Comparison of ENCODE assay signal across 8 cellular contexts in the genomic region with DNA sequence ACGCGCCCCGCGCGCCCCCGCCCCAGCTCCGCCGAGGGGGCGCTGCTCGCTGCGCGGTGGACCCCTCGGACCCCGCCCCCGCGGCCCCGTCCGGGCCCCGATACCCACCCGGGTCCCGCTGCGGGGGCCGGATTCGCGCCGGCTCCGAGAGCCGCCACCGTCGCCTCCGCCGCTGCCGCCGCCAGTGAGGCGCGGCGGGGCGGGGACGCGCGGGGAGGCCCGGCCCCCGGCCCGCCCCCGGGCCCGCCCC. TPM values are rescaled to one million over a fixed set of nuclear protein-coding genes. Genes with fewer than 3 reads are reported as not detected.
DNase-seq lines count a peak whose midpoint lies in the region; ATAC-seq and TF ChIP-seq lines count a peak whose summit lies in the region.

A gene with protein sequence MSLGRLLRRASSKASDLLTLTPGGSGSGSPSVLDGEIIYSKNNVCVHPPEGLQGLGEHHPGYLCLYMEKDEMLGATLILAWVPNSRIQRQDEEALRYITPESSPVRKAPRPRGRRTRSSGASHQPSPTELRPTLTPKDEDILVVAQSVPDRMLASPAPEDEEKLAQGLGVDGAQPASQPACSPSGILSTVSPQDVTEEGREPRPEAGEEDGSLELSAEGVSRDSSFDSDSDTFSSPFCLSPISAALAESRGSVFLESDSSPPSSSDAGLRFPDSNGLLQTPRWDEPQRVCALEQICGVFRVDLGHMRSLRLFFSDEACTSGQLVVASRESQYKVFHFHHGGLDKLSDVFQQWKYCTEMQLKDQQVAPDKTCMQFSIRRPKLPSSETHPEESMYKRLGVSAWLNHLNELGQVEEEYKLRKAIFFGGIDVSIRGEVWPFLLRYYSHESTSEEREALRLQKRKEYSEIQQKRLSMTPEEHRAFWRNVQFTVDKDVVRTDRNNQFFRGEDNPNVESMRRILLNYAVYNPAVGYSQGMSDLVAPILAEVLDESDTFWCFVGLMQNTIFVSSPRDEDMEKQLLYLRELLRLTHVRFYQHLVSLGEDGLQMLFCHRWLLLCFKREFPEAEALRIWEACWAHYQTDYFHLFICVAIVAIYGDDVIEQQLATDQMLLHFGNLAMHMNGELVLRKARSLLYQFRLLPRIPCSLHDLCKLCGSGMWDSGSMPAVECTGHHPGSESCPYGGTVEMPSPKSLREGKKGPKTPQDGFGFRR (minus strand): TSS at position 186 of the 250 bp plus-strand sequence. CDS start 22,325 bp downstream, outside the sequence.

- TF ChIP-seq CTCF in breast epithelium (IDR thresholded peaks at IDR 0.05) (no peak), right lobe of liver (IDR thresholded peaks at IDR 0.05) (no peak)

- ATAC-seq in HG03460 (IDR thresholded peaks at IDR 0.05; ENCODE audit: unreplicated experiment) (peak; percentile 57), right lobe of liver (no peak), HG03432 (IDR thresholded peaks at IDR 0.05; ENCODE audit: unreplicated experiment) (no peak), GM19463 (IDR thresholded peaks at IDR 0.05; ENCODE audit: unreplicated experiment) (no peak)

- intact Hi-C loops in breast epithelium (cut with DNase I; ENCODE audit: low total_unique reads), result no loop called here
- intact Hi-C loops in right lobe of liver (cut with DNase I), result no loop called here

- H3K36me3 ChIP-seq in ACC112 (ENCODE audit: insufficient read depth, low read length) (0 out of 2 replicates have a peak, but pooled peaks cover under 1% of the 10 kb centered on the region), breast epithelium (no peaks in the 10 kb centered on the region), right lobe of liver (no peaks in the 10 kb centered on the region), thymus (ENCODE audit: control insufficient read depth, insufficient read depth) (no peaks in the 10 kb centered on the region)

- peak within 1 kb of the TSS; percentile 94 for H3K4me3 ChIP-seq in ACC112 (ENCODE audit: low read depth, low read length)
- H3K4me3 ChIP-seq in breast epithelium, result peak within 1 kb of the TSS; percentile 82 to 88 (median 83)
- H3K4me3 ChIP-seq in right lobe of liver, result peak within 1 kb of the TSS; percentile 77 to 84 (median 81)
- H3K4me3 ChIP-seq in thymus (ENCODE audit: low read length), result peak within 1 kb of the TSS; percentile 71

- no peaks in the 10 kb centered on the region for H3K27me3 ChIP-seq in ACC112 (ENCODE audit: insufficient read depth, low read length)
- H3K27me3 ChIP-seq in breast epithelium, result no peaks in the 10 kb centered on the region
- H3K27me3 ChIP-seq in right lobe of liver, result no peaks in the 10 kb centered on the region
- peaks cover 33% of the 10 kb centered on the region for H3K27me3 ChIP-seq in thymus (ENCODE audit: control insufficient read depth, insufficient read depth)

- peaks cover 49% of the 10 kb centered on the region for H3K79me2 ChIP-seq in ACC112 (ENCODE audit: control insufficient read depth, insufficient read depth, low read length, unreplicated experiment)

- H2AFZ ChIP-seq in ACC112 (ENCODE audit: low read length, unreplicated experiment), result peak within 1 kb of the TSS; percentile 63

- no CpG with 5 or more reads among the region's 46 CpGs for WGBS in right lobe of liver (ENCODE audit: insufficient coverage, low coverage, low lambda C conversion rate, missing lambda C conversion rate)
- 1% methylated on average over 44 of the region's 46 CpGs for WGBS in thymus

- TF ChIP-seq POLR2A in breast epithelium (IDR thresholded peaks at IDR 0.05) (no peak), right lobe of liver (IDR thresholded peaks at IDR 0.05) (peak; percentile 38)

- H3K9me3 ChIP-seq in breast epithelium, result no peaks in the 10 kb centered on the region
- H3K9me3 ChIP-seq in right lobe of liver, result no peaks in the 10 kb centered on the region
- no peaks in the 10 kb centered on the region for H3K9me3 ChIP-seq in thymus (ENCODE audit: control insufficient read depth)

- H3K27ac ChIP-seq in ACC112 (ENCODE audit: low read depth, low read length) (peak within 1 kb of the TSS; percentile 71), breast epithelium (peak within 1 kb of the TSS; percentile 92 to 93), right lobe of liver (peak within 1 kb of the TSS; percentile 76 to 88 (median 88)), thymus (ENCODE audit: low read depth) (peak within 1 kb of the TSS; percentile 53)

- DNase-seq in breast epithelium (ENCODE audit: low spot score in 2 of 2) (no peak), right lobe of liver (no peak)
- DNase-seq in activated CD4-positive, CD25-positive, alpha-beta regulatory T cell treated with anti-CD3 and anti-CD28 coated beads, Interleukin-2, amount 50 U/mL, for 72 hours, result no peak

- peaks cover 18% of the 10 kb centered on the region for H3K4me1 ChIP-seq in ACC112 (ENCODE audit: control insufficient read depth, insufficient read depth, low read length, unreplicated experiment)
- peaks cover 4 to 7% of the 10 kb centered on the region in 2 donors for H3K4me1 ChIP-seq in breast epithelium
- peaks cover under 1 to 15% (median 8%) of the 10 kb centered on the region in 4 donors for H3K4me1 ChIP-seq in right lobe of liver
- no peaks in the 10 kb centered on the region for H3K4me1 ChIP-seq in thymus (ENCODE audit: control insufficient read depth, insufficient read depth, low read length)

RNA-seq across cellular contexts. Expression of the gene that starts here (rescaled TPM):
- total RNA-seq in breast epithelium, result 10 to 100 TPM; 27.1 to 92.2 (median 32.8) TPM
- 10 to 100 TPM in 4 of 6 experiments, 1 to 10 TPM in 2; 5.8 to 21.0 (median 14.4) TPM for total RNA-seq in right lobe of liver
- 4.2 TPM for polyA plus RNA-seq in thymus
